In genomic region chr2:124602759-124603158, GRCh38 we compare ENCODE assay signal across 27 cellular contexts.
"Had no signal": no experiment of that assay in that cellular context is flagged by ENCODE, and none has a peak within 500 bp of the region (broad histone marks: within the 10 kb centered on the region; RNA-seq: fewer than 3 reads in every experiment).

No MANE protein-coding gene starts in this region.

- FAIRE-seq: urothelium cell line had no signal

- H3K4me3 ChIP-seq: stomach, suprapubic skin, testis, thoracic aorta, thyroid gland, tibial artery, tibial nerve, transverse colon, upper lobe of left lung, upper lobe of right lung, uterus, vagina had no signal

- H3K27ac ChIP-seq: stomach, suprapubic skin, testis, thoracic aorta, thyroid gland, tibial artery, tibial nerve, transverse colon, upper lobe of left lung, upper lobe of right lung, uterus, vagina had no signal

- H3K4me1 ChIP-seq: stomach, suprapubic skin, thyroid gland, tibial artery, tibial nerve, transverse colon, upper lobe of left lung, upper lobe of right lung, uterus, vagina had no signal

- ATAC-seq: stimulated activated effector memory CD8-positive, alpha-beta T cell treated with anti-CD3 and anti-CD28 coated beads, Interleukin-12 subunit alpha, Interleukin-12 subunit beta, amount 100 ng/mL, for 72 hours; stimulated activated memory B cell treated with anti-CD40 and anti-IgM and Interleukin-4, amounts not matched to agents 10 μg/mL and 1 μg/mL and 100 μg/mL, for 72 hours; stimulated activated naive B cell treated with anti-CD40 and anti-IgM and Interleukin-4, amounts not matched to agents 10 μg/mL and 1 μg/mL and 100 μg/mL, for 72 hours; stimulated activated naive CD8-positive, alpha-beta T cell treated with anti-CD3 and anti-CD28 coated beads, Interleukin-15, amount 100 ng/mL, for 72 hours; stimulated activated naive CD8-positive, alpha-beta T cell treated with anti-CD3 and anti-CD28 coated beads, Interleukin-15, Interleukin-2, amounts not matched to agents 100 U/mL and 50 U/mL, for 24 hours; upper lobe of right lung had no signal

- DNase-seq: stimulated activated CD4-positive, alpha-beta T cell treated with anti-CD3 and anti-CD28 coated beads, Interleukin-2, amount 100 ng/mL, for 48 hours; stimulated activated CD4-positive, alpha-beta T cell treated with anti-CD3 and anti-CD28 coated beads, Interleukin-4, amount 100 ng/mL, for 1 hour; stimulated activated CD4-positive, alpha-beta T cell treated with anti-CD3 and anti-CD28 coated beads, Interleukin-4, amount 100 ng/mL, for 24 hours; stimulated activated CD4-positive, alpha-beta T cell treated with anti-CD3 and anti-CD28 coated beads, Interleukin-4, amount 100 ng/mL, for 4 hours; stimulated activated CD8-positive, alpha-beta memory T cell treated with anti-CD3 and anti-CD28 coated beads, Interleukin-4, amount 100 ng/mL, for 48 hours; stimulated activated naive B cell treated with anti-CD40 and anti-IgM and Interleukin-4, amounts not matched to agents 10 μg/mL and 1 μg/mL and 100 μg/mL, for 72 hours; stimulated activated naive CD4-positive, alpha-beta T cell; stimulated activated naive CD4-positive, alpha-beta T cell treated with Interleukin-2 at 50 U/mL for 16 hours; stimulated activated naive CD8-positive, alpha-beta T cell treated with anti-CD3 and anti-CD28 coated beads, Interleukin-15, amount 100 ng/mL, for 72 hours; stimulated activated naive CD8-positive, alpha-beta T cell treated with anti-CD3 and anti-CD28 coated beads, Interleukin-15, Interleukin-2, amounts not matched to agents 100 U/mL and 50 U/mL, for 24 hours; stomach; substantia nigra; testis; thyroid gland; tibial artery; transverse colon; trophoblast cell; upper lobe of left lung; upper lobe of right lung; uterus had no signal

- H3K27me3 ChIP-seq: stomach, suprapubic skin, testis, thyroid gland, tibial artery, tibial nerve, transverse colon, upper lobe of left lung, upper lobe of right lung, uterus, vagina had no signal

- H3K36me3 ChIP-seq: stomach, suprapubic skin, thoracic aorta, thyroid gland, tibial artery, tibial nerve, transverse colon, upper lobe of left lung, upper lobe of right lung, uterus, vagina had no signal

- H3K9me3 ChIP-seq: stomach, testis, thoracic aorta, thyroid gland, tibial artery, tibial nerve, transverse colon, upper lobe of right lung, uterus, vagina had no signal
